12 cellular contexts compared by ENCODE assay signal in the genomic region with DNA sequence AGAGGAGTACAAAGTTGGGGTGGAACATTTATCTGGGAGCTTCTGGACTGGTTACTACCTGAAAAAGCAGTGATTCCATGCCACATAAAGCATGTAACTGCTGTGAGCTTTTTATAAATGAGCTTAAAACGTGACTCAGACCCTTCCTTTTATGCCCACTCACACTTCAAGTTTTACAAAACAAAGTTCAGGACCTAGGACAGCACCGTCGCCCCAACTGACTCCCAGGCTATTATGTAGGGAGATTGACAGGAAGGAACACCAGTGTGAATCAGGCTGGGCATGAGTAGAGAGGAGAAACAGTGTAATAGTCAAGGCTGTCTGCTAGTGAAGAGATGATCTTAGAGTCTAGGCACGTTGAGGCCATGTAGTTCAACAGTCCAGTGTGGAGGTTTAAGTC.
A peak's percentile ranks its signal among the peaks of the same experiment; 100 is the strongest.
DNase-seq lines count a peak whose midpoint lies in the region; ATAC-seq and TF ChIP-seq lines count a peak whose summit lies in the region.
"Had no signal": no experiment of that assay in that cellular context is flagged by ENCODE, and none has a peak within 500 bp of the region (broad histone marks: within the 10 kb centered on the region; RNA-seq: fewer than 3 reads in every experiment).

No MANE protein-coding gene starts in this region.

- H3K4me1 ChIP-seq in breast epithelium = no peaks in the 10 kb centered on the region
- H3K4me1 ChIP-seq: esophagus squamous epithelium had no signal

- no peak for ATAC-seq in HG03520 (IDR thresholded peaks at IDR 0.05; ENCODE audit: unreplicated experiment)

- H3K27ac ChIP-seq in breast epithelium = no peak overlapping the region
- H3K27ac ChIP-seq: esophagus squamous epithelium had no signal

- no peaks in the 10 kb centered on the region for H3K9me3 ChIP-seq in breast epithelium
- H3K9me3 ChIP-seq: esophagus squamous epithelium had no signal

- H3K36me3 ChIP-seq in breast epithelium = no peaks in the 10 kb centered on the region
- H3K36me3 ChIP-seq: esophagus squamous epithelium had no signal

- TF ChIP-seq CTCF in breast epithelium (IDR thresholded peaks at IDR 0.05) = no peak

- in situ Hi-C loops in T47D (cut with HindIII; ENCODE audit: low pct_unique_long_range_greater_than_20kb, low sequenced_read_pairs) = no loop called here

- no peak for TF ChIP-seq POLR2A in breast epithelium (IDR thresholded peaks at IDR 0.05)

- intact Hi-C loops in breast epithelium (cut with DNase I; ENCODE audit: low total_unique reads) = no loop called here

- H3K27me3 ChIP-seq in breast epithelium = no peaks in the 10 kb centered on the region
- H3K27me3 ChIP-seq: esophagus squamous epithelium had no signal

- no peak overlapping the region for H3K4me3 ChIP-seq in breast epithelium
- H3K4me3 ChIP-seq: esophagus squamous epithelium had no signal

- DNase-seq in T47D (ENCODE audit: low read depth in 1 of 2, low spot score in 1 of 2) (peak; percentile 4 to 48), breast epithelium (ENCODE audit: low spot score in 2 of 2) (no peak), RPMI8226 (peak; percentile 24), iPS DF 4.7 (ENCODE audit: extremely low read depth, low spot score) (peak; percentile 19), medulla oblongata (ENCODE audit: extremely low spot score) (no peak), NCI-H146 (lab: John Stamatoyannopoulos, UW) (no peak)
- no peak for DNase-seq in activated CD8-positive, alpha-beta memory T cell treated with anti-CD3 and anti-CD28 coated beads for 24 hours
- DNase-seq: central memory CD4-positive, alpha-beta T cell; esophagus squamous epithelium; GDM1; Right ventricle myocardium superior had no signal

Comparison
In these comparisons a context has a peak if more than half of its experiments do, and no peak if none do; other contexts are left out.
1. DNase-seq: peak in T47D (2 of 2), RPMI8226 (single experiment) and iPS DF 4.7 (single experiment); none in breast epithelium (0 of 2), medulla oblongata (single experiment), activated CD8-positive, alpha-beta memory T cell treated with anti-CD3 and anti-CD28 coated beads for 24 hours (single experiment) and NCI-H146 (single experiment).